ENCODE assay signal across 1 cellular context in genomic region chr5:58484505-58484904, GRCh38.
TF ChIP-seq lines count a peak whose summit lies in the region.

No MANE protein-coding gene starts in this region.

TF ChIP-seq in HepG2, 621 proteins besides CTCF, POLR2A, EP300 and RAD21:
- TF ChIP-seq GABPB1 (CRISPR knock-in tag; IDR thresholded peaks at IDR 0.05) (no peak), MXD4 (CRISPR knock-in tag; IDR thresholded peaks at IDR 0.05) (no peak), FOXK1 (CRISPR knock-in tag; IDR thresholded peaks at IDR 0.05; ENCODE audit: borderline replicate concordance, low read depth) (no peak), NFRKB (IDR thresholded peaks at IDR 0.05) (no peak), ZNF580 (CRISPR knock-in tag; IDR thresholded peaks at IDR 0.05; ENCODE audit: borderline replicate concordance, low read depth) (no peak), CREM (IDR thresholded peaks at IDR 0.05) (no peak), CREM (CRISPR knock-in tag; IDR thresholded peaks at IDR 0.05) (no peak), ZNF704 (CRISPR knock-in tag; IDR thresholded peaks at IDR 0.05; ENCODE audit: borderline replicate concordance) (no peak), BRF2 (CRISPR knock-in tag; IDR thresholded peaks at IDR 0.05) (no peak), SIN3B (IDR thresholded peaks at IDR 0.05; ENCODE audit: low read length) (no peak)
- TF ChIP-seq, protein P1, sequence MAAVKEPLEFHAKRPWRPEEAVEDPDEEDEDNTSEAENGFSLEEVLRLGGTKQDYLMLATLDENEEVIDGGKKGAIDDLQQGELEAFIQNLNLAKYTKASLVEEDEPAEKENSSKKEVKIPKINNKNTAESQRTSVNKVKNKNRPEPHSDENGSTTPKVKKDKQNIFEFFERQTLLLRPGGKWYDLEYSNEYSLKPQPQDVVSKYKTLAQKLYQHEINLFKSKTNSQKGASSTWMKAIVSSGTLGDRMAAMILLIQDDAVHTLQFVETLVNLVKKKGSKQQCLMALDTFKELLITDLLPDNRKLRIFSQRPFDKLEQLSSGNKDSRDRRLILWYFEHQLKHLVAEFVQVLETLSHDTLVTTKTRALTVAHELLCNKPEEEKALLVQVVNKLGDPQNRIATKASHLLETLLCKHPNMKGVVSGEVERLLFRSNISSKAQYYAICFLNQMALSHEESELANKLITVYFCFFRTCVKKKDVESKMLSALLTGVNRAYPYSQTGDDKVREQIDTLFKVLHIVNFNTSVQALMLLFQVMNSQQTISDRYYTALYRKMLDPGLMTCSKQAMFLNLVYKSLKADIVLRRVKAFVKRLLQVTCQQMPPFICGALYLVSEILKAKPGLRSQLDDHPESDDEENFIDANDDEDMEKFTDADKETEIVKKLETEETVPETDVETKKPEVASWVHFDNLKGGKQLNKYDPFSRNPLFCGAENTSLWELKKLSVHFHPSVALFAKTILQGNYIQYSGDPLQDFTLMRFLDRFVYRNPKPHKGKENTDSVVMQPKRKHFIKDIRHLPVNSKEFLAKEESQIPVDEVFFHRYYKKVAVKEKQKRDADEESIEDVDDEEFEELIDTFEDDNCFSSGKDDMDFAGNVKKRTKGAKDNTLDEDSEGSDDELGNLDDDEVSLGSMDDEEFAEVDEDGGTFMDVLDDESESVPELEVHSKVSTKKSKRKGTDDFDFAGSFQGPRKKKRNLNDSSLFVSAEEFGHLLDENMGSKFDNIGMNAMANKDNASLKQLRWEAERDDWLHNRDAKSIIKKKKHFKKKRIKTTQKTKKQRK (IDR thresholded peaks at IDR 0.05; ENCODE audit: low read length): no peak
- TF ChIP-seq, protein P2, sequence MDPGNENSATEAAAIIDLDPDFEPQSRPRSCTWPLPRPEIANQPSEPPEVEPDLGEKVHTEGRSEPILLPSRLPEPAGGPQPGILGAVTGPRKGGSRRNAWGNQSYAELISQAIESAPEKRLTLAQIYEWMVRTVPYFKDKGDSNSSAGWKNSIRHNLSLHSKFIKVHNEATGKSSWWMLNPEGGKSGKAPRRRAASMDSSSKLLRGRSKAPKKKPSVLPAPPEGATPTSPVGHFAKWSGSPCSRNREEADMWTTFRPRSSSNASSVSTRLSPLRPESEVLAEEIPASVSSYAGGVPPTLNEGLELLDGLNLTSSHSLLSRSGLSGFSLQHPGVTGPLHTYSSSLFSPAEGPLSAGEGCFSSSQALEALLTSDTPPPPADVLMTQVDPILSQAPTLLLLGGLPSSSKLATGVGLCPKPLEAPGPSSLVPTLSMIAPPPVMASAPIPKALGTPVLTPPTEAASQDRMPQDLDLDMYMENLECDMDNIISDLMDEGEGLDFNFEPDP (CRISPR knock-in tag; conservative IDR thresholded peaks at IDR 0.05): no peak
- TF ChIP-seq, protein P3, sequence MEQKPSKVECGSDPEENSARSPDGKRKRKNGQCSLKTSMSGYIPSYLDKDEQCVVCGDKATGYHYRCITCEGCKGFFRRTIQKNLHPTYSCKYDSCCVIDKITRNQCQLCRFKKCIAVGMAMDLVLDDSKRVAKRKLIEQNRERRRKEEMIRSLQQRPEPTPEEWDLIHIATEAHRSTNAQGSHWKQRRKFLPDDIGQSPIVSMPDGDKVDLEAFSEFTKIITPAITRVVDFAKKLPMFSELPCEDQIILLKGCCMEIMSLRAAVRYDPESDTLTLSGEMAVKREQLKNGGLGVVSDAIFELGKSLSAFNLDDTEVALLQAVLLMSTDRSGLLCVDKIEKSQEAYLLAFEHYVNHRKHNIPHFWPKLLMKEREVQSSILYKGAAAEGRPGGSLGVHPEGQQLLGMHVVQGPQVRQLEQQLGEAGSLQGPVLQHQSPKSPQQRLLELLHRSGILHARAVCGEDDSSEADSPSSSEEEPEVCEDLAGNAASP (CRISPR knock-in tag; IDR thresholded peaks at IDR 0.05; ENCODE audit: borderline replicate concordance): no peak
